In genomic region chr19:680287-681028, GRCh38 we compare ENCODE assay signal across 8 cellular contexts. TPM values are rescaled to one million over a fixed set of nuclear protein-coding genes. Genes with fewer than 3 reads are reported as not detected.
DNase-seq lines count a peak whose midpoint lies in the region; ATAC-seq and TF ChIP-seq lines count a peak whose summit lies in the region.

No MANE protein-coding gene starts in this region.

- H3K9ac ChIP-seq in OCI-LY1 (ENCODE audit: low read length) (peak overlapping the region; percentile 95), mucosa of stomach (ENCODE audit: low read length) (peak overlapping the region; percentile 74)

- no peak overlapping the region for H2AFZ ChIP-seq in OCI-LY1 (ENCODE audit: low read length)

- H3K4me3 ChIP-seq in OCI-LY1 (ENCODE audit: low read depth, low read length, poor library complexity, severe bottlenecking) (peak overlapping the region; percentile 88), epithelial cell of proximal tubule (ENCODE audit: low read depth, low read length) (peak overlapping the region; percentile 67), mucosa of stomach (ENCODE audit: low read length) (no peak overlapping the region)

- H3K4me1 ChIP-seq in OCI-LY1 (ENCODE audit: insufficient read depth, low read length, severe bottlenecking) (peaks cover 6% of the 10 kb centered on the region), mucosa of stomach (ENCODE audit: control insufficient read depth, insufficient read depth, low read length) (peaks cover 10% of the 10 kb centered on the region)

- H4K20me1 ChIP-seq in OCI-LY1 (ENCODE audit: insufficient read depth, low read length), result no peaks in the 10 kb centered on the region

- peak; percentile 63 for ATAC-seq in GM21528 (IDR thresholded peaks at IDR 0.05; ENCODE audit: low FRiP score, unreplicated experiment)

- H3K36me3 ChIP-seq in OCI-LY1 (ENCODE audit: insufficient read depth, low read length) (no peaks in the 10 kb centered on the region), mucosa of stomach (ENCODE audit: control insufficient read depth, insufficient read depth, low read length) (no peaks in the 10 kb centered on the region)

- H3K27me3 ChIP-seq in OCI-LY1 (ENCODE audit: insufficient read depth, low read length) (peaks cover 4% of the 10 kb centered on the region; the same call in 1 of the 2 replicates), mucosa of stomach (ENCODE audit: control insufficient read depth, insufficient read depth, low read length) (peaks cover 23% of the 10 kb centered on the region)

- TF ChIP-seq CTCF in OCI-LY1 (IDR thresholded peaks at IDR 0.05; ENCODE audit: low read length), result peak; percentile 32
- TF ChIP-seq CTCF in epithelial cell of proximal tubule (conservative IDR thresholded peaks at IDR 0.05; ENCODE audit: low read depth, low read length), result peak; percentile 32

- DNase-seq in DMS153 (lab: John Stamatoyannopoulos, UW) (peak; percentile 86), HuH-7.5 (ENCODE audit: low spot score) (peak; percentile 99), activated T-cell treated with anti-CD3 and anti-CD28 coated beads for 24 hours (ENCODE audit: low read depth) (peak; percentile 100), epithelial cell of proximal tubule (ENCODE audit: low read depth) (peak; percentile 74)
- DNase-seq in stimulated activated CD8-positive, alpha-beta memory T cell treated with anti-CD3 and anti-CD28 coated beads, Interleukin-4, amount 100 ng/mL, for 48 hours, result peak; percentile 99

- H3K4me2 ChIP-seq in OCI-LY1 (ENCODE audit: low read length), result peak overlapping the region; percentile 80

- peak overlapping the region; percentile 66 for H3K27ac ChIP-seq in OCI-LY1 (ENCODE audit: low read depth, low read length, poor library complexity, severe bottlenecking)

- H3K9me3 ChIP-seq in OCI-LY1 (ENCODE audit: low read length), result no peaks in the 10 kb centered on the region
- H3K9me3 ChIP-seq in mucosa of stomach (ENCODE audit: control insufficient read depth, low read length), result no peaks in the 10 kb centered on the region

- no peaks in the 10 kb centered on the region for H3K79me2 ChIP-seq in OCI-LY1 (ENCODE audit: insufficient read depth, low read length)

- H3F3A ChIP-seq in OCI-LY1 (ENCODE audit: insufficient read depth, low read length), result no peaks in the 10 kb centered on the region

- no peaks in the 10 kb centered on the region for H3K9me2 ChIP-seq in OCI-LY1 (ENCODE audit: low read depth, low read length)

RNA-seq across cellular contexts. Expression of gene FSTL3, which starts 4.3 kb away (rescaled TPM):
- 199 and 483 TPM in 2 replicates for total RNA-seq in epithelial cell of proximal tubule

RNA-seq across cellular contexts. Expression of gene PRSS57, which starts 14.8 kb away (rescaled TPM):
- not detected in 2 replicates for total RNA-seq in epithelial cell of proximal tubule

RNA-seq across cellular contexts. Expression of gene RNF126, which starts 17.4 kb away (rescaled TPM):
- total RNA-seq in epithelial cell of proximal tubule, result 102 and 161 TPM in 2 replicates

RNA-seq across cellular contexts. Expression of gene PALM, which starts 28.3 kb away (rescaled TPM):
- total RNA-seq in epithelial cell of proximal tubule, result 3.2 and 17.1 TPM in 2 replicates

RNA-seq across cellular contexts. Expression of gene FGF22, which starts 40.8 kb away (rescaled TPM):
- 0.29 TPM in 1 of 2 replicates, not detected in the other for total RNA-seq in epithelial cell of proximal tubule
